1 cellular context compared by ENCODE assay signal in genomic region chr1:241605146-241605805, GRCh38.
TF ChIP-seq lines count a peak whose summit lies in the region.

No MANE protein-coding gene starts in this region.

TF ChIP-seq in H1, 55 proteins besides CTCF, POLR2A, EP300 and RAD21:
- no peak for TF ChIP-seq CTBP2 (IDR thresholded peaks at IDR 0.05; ENCODE audit: borderline replicate concordance, insufficient read depth, insufficient read length, low read length)
- TF ChIP-seq NANOG (IDR thresholded peaks at IDR 0.05; ENCODE audit: insufficient read depth, low read depth, low read length, poor library complexity, severe bottlenecking), result no peak
- TF ChIP-seq RXRA (IDR thresholded peaks at IDR 0.05; ENCODE audit: insufficient read depth, low read depth, low read length), result no peak
- TF ChIP-seq JUND (IDR thresholded peaks at IDR 0.05; ENCODE audit: low read length), result no peak
- TF ChIP-seq RNF2 (IDR thresholded peaks at IDR 0.05; ENCODE audit: borderline replicate concordance, low read depth, low read length, missing control alignments, poor library complexity, severe bottlenecking), result no peak
- no peak for TF ChIP-seq YY1 (IDR thresholded peaks at IDR 0.05; ENCODE audit: low read depth, low read length)
- TF ChIP-seq RBBP5 (IDR thresholded peaks at IDR 0.05; ENCODE audit: borderline replicate concordance, low read depth, low read length), result no peak
- no peak for TF ChIP-seq SAP30 (IDR thresholded peaks at IDR 0.05; ENCODE audit: insufficient read depth, insufficient replicate concordance, low read length)
TF ChIP-seq in H1: peak in this region for 0.
